Comparison of ENCODE assay signal across 8 cellular contexts in genomic region chr11:86302092-86302793, GRCh38. TPM values are rescaled to one million over a fixed set of nuclear protein-coding genes. Genes with fewer than 3 reads are reported as not detected.
DNase-seq lines count a peak whose midpoint lies in the region; ATAC-seq and TF ChIP-seq lines count a peak whose summit lies in the region.

Gene HIKESHI, plus strand, starts transcription at chr11:86302240. Its CDS starts 209 bp downstream, at chr11:86302449.

- H3K79me2 ChIP-seq in PC-3 (ENCODE audit: low read length) = peaks cover 28% of the 10 kb centered on the region

- peak; percentile 32; the same call in 1 of the 2 replicates for TF ChIP-seq EP300 in Ishikawa (IDR thresholded peaks at IDR 0.05; ENCODE audit: borderline replicate concordance)

- peak within 1 kb of the TSS; percentile 90 for H3K4me2 ChIP-seq in PC-3 (ENCODE audit: low read length)

- 0 out of 2 replicates have a peak, but pooled peaks cover 4% of the 10 kb centered on the region for H3K4me1 ChIP-seq in PC-3 (ENCODE audit: insufficient read depth, low read length)
- peaks cover 7% of the 10 kb centered on the region for H3K4me1 ChIP-seq in mucosa of descending colon (ENCODE audit: low read depth)

- CTCF ChIA-PET in PC-3 (lab: Charles Lee) = interaction anchor here (0.6 kb wide), 1 partner anchor 351 kb away, joined by 3 read pairs; no protein-coding TSS in a partner anchor

- TSS peak; percentile 65 for BruUV-seq in PC-3 (replicated peaks; lab: Mats Ljungman, UMichigan)

- H3K36me3 ChIP-seq in PC-3 (ENCODE audit: low read depth, low read length) (no peaks in the 10 kb centered on the region), mucosa of descending colon (ENCODE audit: low read depth) (no peaks in the 10 kb centered on the region)

- H3K27me3 ChIP-seq in PC-3 (ENCODE audit: low read length) = no peaks in the 10 kb centered on the region

- no peak for TF ChIP-seq CTCF in PC-3 (conservative IDR thresholded peaks at IDR 0.05; ENCODE audit: low read depth, low read length)
- no peak for TF ChIP-seq CTCF in mucosa of descending colon (IDR thresholded peaks at IDR 0.05)

- POLR2A ChIA-PET in PC-3 (lab: Charles Lee; ENCODE audit: unreplicated experiment) = no interaction called here

- ATAC-seq in GM21576 (IDR thresholded peaks at IDR 0.05; ENCODE audit: unreplicated experiment) (peak; percentile 99), PC-3 (peak; percentile 99), mucosa of descending colon (peak; percentile 100)

- no peaks in the 10 kb centered on the region for H3K9me3 ChIP-seq in PC-3 (ENCODE audit: low read length)
- H3K9me3 ChIP-seq in mucosa of descending colon = no peaks in the 10 kb centered on the region

- peak within 1 kb of the TSS; percentile 99 for H2AFZ ChIP-seq in PC-3 (ENCODE audit: low read length)

- intact Hi-C loops in PC-3 (cut with micrococcal nuclease) = no loop called here
- intact Hi-C loops in mucosa of descending colon (cut with DNase I, micrococcal nuclease) = no loop called here

- H4K20me1 ChIP-seq in PC-3 (ENCODE audit: low read length) = no peaks in the 10 kb centered on the region

- H3F3A ChIP-seq in PC-3 (ENCODE audit: low read length, unreplicated experiment) = no peaks in the 10 kb centered on the region

- peak within 1 kb of the TSS; percentile 88 for H3K9ac ChIP-seq in PC-3 (ENCODE audit: low read length)

- peak within 1 kb of the TSS; percentile 42 for H3K27ac ChIP-seq in PC-3 (ENCODE audit: low read length)
- H3K27ac ChIP-seq in epithelial cell of prostate = peak within 1 kb of the TSS; percentile 65

- H3K4me3 ChIP-seq in PC-3 (ENCODE audit: low read length) = peak within 1 kb of the TSS; percentile 97
- H3K4me3 ChIP-seq in mucosa of descending colon = peak within 1 kb of the TSS; percentile 88

- DNase-seq in DMS114 treated with DMSO at 0.1 percent for 48 hours (lab: John Stamatoyannopoulos, UW; ENCODE audit: unreplicated experiment) (peak; percentile 92), PC-3 (peak; percentile 96), activated T-cell treated with anti-CD3 and anti-CD28 coated beads for 48 hours (ENCODE audit: low read depth) (peak; percentile 85), epithelial cell of prostate (ENCODE audit: low read depth, low spot score) (peak; percentile 66), mucosa of descending colon (peak; percentile 99 to 100 (median 100))
- DNase-seq in stimulated activated CD8-positive, alpha-beta memory T cell treated with anti-CD3 and anti-CD28 coated beads, Interleukin-4, amount 100 ng/mL, for 24 hours (ENCODE audit: low read depth) = peak; percentile 86

- H3K9me2 ChIP-seq in PC-3 (replicated peaks; ENCODE audit: low read length) = no peaks in the 10 kb centered on the region

- TF ChIP-seq RAD21 in Ishikawa (IDR thresholded peaks at IDR 0.05; ENCODE audit: low read depth) = no peak

TF ChIP-seq in Ishikawa, 13 proteins besides CTCF, POLR2A, EP300 and RAD21:
- TF ChIP-seq NFIC (IDR thresholded peaks at IDR 0.05) = peak; percentile 60; the same call in 1 of the 2 replicates
- no peak for TF ChIP-seq CREB1 (IDR thresholded peaks at IDR 0.05; ENCODE audit: low read depth)
- TF ChIP-seq MAX (IDR thresholded peaks at IDR 0.05) = peak; percentile 46; the same call in 1 of the 2 replicates
- peak; percentile 86 for TF ChIP-seq TAF1 (IDR thresholded peaks at IDR 0.05; ENCODE audit: low read depth)
- no peak for TF ChIP-seq TEAD4 (IDR thresholded peaks at IDR 0.05)
- peak; percentile 81 for TF ChIP-seq TCF12 (IDR thresholded peaks at IDR 0.05; ENCODE audit: low read depth)
- TF ChIP-seq, protein P1, sequence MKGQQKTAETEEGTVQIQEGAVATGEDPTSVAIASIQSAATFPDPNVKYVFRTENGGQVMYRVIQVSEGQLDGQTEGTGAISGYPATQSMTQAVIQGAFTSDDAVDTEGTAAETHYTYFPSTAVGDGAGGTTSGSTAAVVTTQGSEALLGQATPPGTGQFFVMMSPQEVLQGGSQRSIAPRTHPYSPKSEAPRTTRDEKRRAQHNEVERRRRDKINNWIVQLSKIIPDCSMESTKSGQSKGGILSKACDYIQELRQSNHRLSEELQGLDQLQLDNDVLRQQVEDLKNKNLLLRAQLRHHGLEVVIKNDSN (IDR thresholded peaks at IDR 0.05) = no peak
- TF ChIP-seq YY1 (IDR thresholded peaks at IDR 0.05; ENCODE audit: low read depth) = peak; percentile 87
- peak; percentile 79 for TF ChIP-seq ZBTB7A (IDR thresholded peaks at IDR 0.05; ENCODE audit: low read depth)
- TF ChIP-seq EGR1 (IDR thresholded peaks at IDR 0.05) = peak; percentile 71; the same call in 1 of the 2 replicates
- TF ChIP-seq CEBPB (IDR thresholded peaks at IDR 0.05) = no peak; the same call in 1 of the 2 replicates
- peak; percentile 45; the same call in 1 of the 2 replicates for TF ChIP-seq FOXM1 (IDR thresholded peaks at IDR 0.05; ENCODE audit: borderline replicate concordance, low read depth)
- no peak for TF ChIP-seq REST (IDR thresholded peaks at IDR 0.05; ENCODE audit: low read depth)

RNA-seq across cellular contexts. Expression of gene HIKESHI, which starts in this region (rescaled TPM):
- 13.1 and 16.0 TPM in 2 replicates for total RNA-seq in PC-3 (2014; rRNA removed)
- total RNA-seq in mucosa of descending colon = 10 to 100 TPM; 11.6 to 32.0 (median 18.8) TPM

Comparison
In these comparisons a context has a peak if more than half of its experiments do, and no peak if none do; other contexts are left out.
1. Peak in every context shown above with its lines: DNase-seq, ATAC-seq, H3K4me3 ChIP-seq and H3K27ac ChIP-seq.